ENCODE assay signal across 10 cellular contexts in genomic region chr17:50634123-50634914, GRCh38.
A peak's percentile ranks its signal among the peaks of the same experiment; 100 is the strongest.
DNase-seq lines count a peak whose midpoint lies in the region; ATAC-seq and TF ChIP-seq lines count a peak whose summit lies in the region.
"Had no signal": no experiment of that assay in that cellular context is flagged by ENCODE, and none has a peak within 500 bp of the region (broad histone marks: within the 10 kb centered on the region; RNA-seq: fewer than 3 reads in every experiment).

Gene ABCC3 (plus strand): TSS chr17:50634881. CDS start chr17:50634937, 56 bp downstream.

- H3K9me3 Mint-ChIP-seq in stimulated activated memory B cell treated with anti-CD40 and anti-IgM and Interleukin-4, amounts not matched to agents 10 μg/mL and 1 μg/mL and 100 μg/mL, for 72 hours: no peaks in the 10 kb centered on the region
- H3K9me3 Mint-ChIP-seq: activated B cell treated with CpG ODN at 0.5 μM for 24 hours had no signal

- H3K27ac Mint-ChIP-seq in stimulated activated memory B cell treated with anti-CD40 and anti-IgM and Interleukin-4, amounts not matched to agents 10 μg/mL and 1 μg/mL and 100 μg/mL, for 72 hours: no peak within 1 kb of the TSS
- H3K27ac Mint-ChIP-seq: activated B cell treated with CpG ODN at 0.5 μM for 24 hours had no signal

- H3K36me3 ChIP-seq in iPS-20b (ENCODE audit: insufficient read depth, low read depth, low read length): no peaks in the 10 kb centered on the region
- H3K36me3 ChIP-seq: BLaER1 had no signal

- H3K9me3 ChIP-seq in iPS-20b (ENCODE audit: insufficient read depth, low read depth, low read length): no peaks in the 10 kb centered on the region
- H3K9me3 ChIP-seq: BLaER1 had no signal

- DNase-seq in NCI-H146 (lab: John Stamatoyannopoulos, UW) (peak; percentile 21), NCI-H146 treated with DMSO at 0.1 percent for 48 hours (lab: John Stamatoyannopoulos, UW; ENCODE audit: unreplicated experiment) (no peak), astrocyte of the cerebellum (ENCODE audit: low read depth) (no peak), pons (ENCODE audit: low spot score) (no peak), AML-193 (lab: John Stamatoyannopoulos, UW) (no peak)
- DNase-seq: activated B cell treated with CpG ODN at 0.5 μM for 24 hours had no signal

- H3K4me3 ChIP-seq in astrocyte of the cerebellum (ENCODE audit: low read depth, low read length) (peak within 1 kb of the TSS; percentile 50), iPS-20b (ENCODE audit: low read length) (peak within 1 kb of the TSS; percentile 44; the same call in 1 of the 2 replicates)
- H3K4me3 ChIP-seq: BLaER1 had no signal

- no peak within 1 kb of the TSS for H3K9ac ChIP-seq in iPS-20b (ENCODE audit: low read depth, low read length)
- H3K9ac ChIP-seq: BLaER1 had no signal

- peak; percentile 17 for ATAC-seq in stimulated activated memory B cell treated with anti-CD40 and anti-IgM and Interleukin-4, amounts not matched to agents 10 μg/mL and 1 μg/mL and 100 μg/mL, for 72 hours
- ATAC-seq in GM18519 (IDR thresholded peaks at IDR 0.05; ENCODE audit: low FRiP score, unreplicated experiment): no peak

- TF ChIP-seq CTCF in astrocyte of the cerebellum (IDR thresholded peaks at IDR 0.05; ENCODE audit: low read depth, low read length, missing control alignments): no peak

- no peak within 1 kb of the TSS for H3K27ac ChIP-seq in iPS-20b (ENCODE audit: low read length)
- H3K27ac ChIP-seq: BLaER1 had no signal

- H3K36me3 Mint-ChIP-seq in stimulated activated memory B cell treated with anti-CD40 and anti-IgM and Interleukin-4, amounts not matched to agents 10 μg/mL and 1 μg/mL and 100 μg/mL, for 72 hours: no peaks in the 10 kb centered on the region

- H3K27me3 Mint-ChIP-seq in stimulated activated memory B cell treated with anti-CD40 and anti-IgM and Interleukin-4, amounts not matched to agents 10 μg/mL and 1 μg/mL and 100 μg/mL, for 72 hours: peaks cover 86% of the 10 kb centered on the region

- in situ Hi-C loops in astrocyte of the cerebellum (cut with HindIII; ENCODE audit: low sequenced_read_pairs): no loop called here

- H3K4me1 ChIP-seq in iPS-20b (ENCODE audit: insufficient read depth, low read length): peaks cover 6% of the 10 kb centered on the region; the same call in 1 of the 2 replicates

- H3K4me1 Mint-ChIP-seq in stimulated activated memory B cell treated with anti-CD40 and anti-IgM and Interleukin-4, amounts not matched to agents 10 μg/mL and 1 μg/mL and 100 μg/mL, for 72 hours: peaks cover 26% of the 10 kb centered on the region

- H3K27me3 ChIP-seq in iPS-20b (ENCODE audit: insufficient read depth, low read length): peaks cover 71% of the 10 kb centered on the region

- no peak within 1 kb of the TSS for H3K4me3 Mint-ChIP-seq in stimulated activated memory B cell treated with anti-CD40 and anti-IgM and Interleukin-4, amounts not matched to agents 10 μg/mL and 1 μg/mL and 100 μg/mL, for 72 hours
- H3K4me3 Mint-ChIP-seq: activated B cell treated with CpG ODN at 0.5 μM for 24 hours had no signal
